Comparison of ENCODE assay signal across 9 cellular contexts in the genomic region with DNA sequence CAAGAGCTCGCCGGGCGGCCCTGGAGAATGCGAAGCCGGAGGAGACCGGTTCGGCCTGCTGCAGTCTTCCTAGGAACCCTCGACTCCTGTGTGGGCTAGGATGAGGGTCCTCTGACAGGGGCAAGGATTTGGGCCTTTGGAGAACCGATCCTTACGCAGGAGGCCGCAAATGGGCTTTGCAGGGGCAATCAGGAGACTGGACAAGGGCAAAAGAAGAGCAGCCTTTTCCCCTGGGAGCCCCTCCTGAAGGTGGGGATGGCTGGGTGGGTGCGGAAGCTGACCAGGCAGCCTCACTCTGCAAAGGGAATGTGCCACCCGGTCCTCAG.
DNase-seq lines count a peak whose midpoint lies in the region; ATAC-seq, FAIRE-seq and TF ChIP-seq lines count a peak whose summit lies in the region.
"Had no signal": no experiment of that assay in that cellular context is flagged by ENCODE, and none has a peak within 500 bp of the region (broad histone marks: within the 10 kb centered on the region; RNA-seq: fewer than 3 reads in every experiment).

No MANE protein-coding gene starts in this region.

- H3K9ac ChIP-seq in HepG2 (ENCODE audit: insufficient read depth, low read depth, low read length) = no peak overlapping the region

- no peak for TF ChIP-seq POLR2A in right lobe of liver (IDR thresholded peaks at IDR 0.05)
- no peak for TF ChIP-seq POLR2A in HepG2 (IDR thresholded peaks at IDR 0.05; ENCODE audit: insufficient read depth in 1 of 2, low read depth in 2 of 2, low read length in 2 of 2)

- H3K27ac ChIP-seq in right lobe of liver (no peak overlapping the region), HepG2 (ENCODE audit: extremely low read length, insufficient read depth, low read length) (no peak overlapping the region)

- H3K27me3 ChIP-seq in right lobe of liver = peaks cover 0 to 19% of the 10 kb centered on the region in 2 donors
- peaks cover 9 to 60% of the 10 kb centered on the region in 2 experiments; a peak in 4 of 5 replicates for H3K27me3 ChIP-seq in HepG2 (ENCODE audit: control insufficient read depth in 1 of 2, insufficient read depth in 2 of 2, low read length in 2 of 2)

- DNase-seq in right lobe of liver (no peak), HepG2 (ENCODE audit: low spot score) (no peak), epithelial cell of esophagus (ENCODE audit: low read depth) (no peak), neural crest cell (ENCODE audit: low read depth, low spot score) (no peak), NCI-H187 treated with DMSO at 0.1 percent for 48 hours (lab: John Stamatoyannopoulos, UW) (no peak), SK-N-DZ (ENCODE audit: low spot score) (no peak)
- DNase-seq in stimulated activated naive B cell treated with anti-CD40 and anti-IgM and Interleukin-4, amounts not matched to agents 10 μg/mL and 1 μg/mL and 100 μg/mL, for 72 hours = no peak

- CTCF ChIA-PET in HepG2 (lab: Yijun Ruan, JAX; ENCODE audit: low intra/inter-chr PET ratio, low total read pairs) = no interaction called here

- POLR2A ChIA-PET in HepG2 (lab: Yijun Ruan, JAX) = no interaction called here

- peaks cover 54% of the 10 kb centered on the region for H3K4me1 Mint-ChIP-seq in neural crest cell
- peaks cover 8 to 28% of the 10 kb centered on the region in 2 donors for H3K4me1 Mint-ChIP-seq in stimulated activated naive B cell treated with anti-CD40 and anti-IgM and Interleukin-4, amounts not matched to agents 10 μg/mL and 1 μg/mL and 100 μg/mL, for 72 hours

- H3K9me3 ChIP-seq in right lobe of liver = no peaks in the 10 kb centered on the region
- no peaks in the 10 kb centered on the region for H3K9me3 ChIP-seq in HepG2 (ENCODE audit: low read length)

- peak overlapping the region; percentile 25 to 51 (median 27) for H3K4me3 ChIP-seq in right lobe of liver
- no peak overlapping the region for H3K4me3 ChIP-seq in HepG2 (replicated peaks in 1 of 3; ENCODE audit: insufficient read depth in 1 of 3, low read depth in 2 of 3, low read length in 3 of 3)
- peak overlapping the region; percentile 57 for H3K4me3 ChIP-seq in epithelial cell of esophagus (ENCODE audit: low read length)

- H3K4me2 ChIP-seq in HepG2 (ENCODE audit: low read depth, low read length) = no peak overlapping the region

- FAIRE-seq in HepG2 (lab: Jason Lieb, UNC) = no peak

- H3K36me3 Mint-ChIP-seq in neural crest cell (ENCODE audit: low read depth) = no peaks in the 10 kb centered on the region
- no peaks in the 10 kb centered on the region for H3K36me3 Mint-ChIP-seq in stimulated activated naive B cell treated with anti-CD40 and anti-IgM and Interleukin-4, amounts not matched to agents 10 μg/mL and 1 μg/mL and 100 μg/mL, for 72 hours
- H3K36me3 Mint-ChIP-seq: CD4-positive, CD25-positive, alpha-beta regulatory T cell had no signal

- TF ChIP-seq EP300 in HepG2 (IDR thresholded peaks at IDR 0.05; ENCODE audit: low read depth in 2 of 2, low read length in 2 of 2) (no peak), HepG2 (CRISPR knock-in tag; IDR thresholded peaks at IDR 0.05; ENCODE audit: borderline replicate concordance) (no peak)

- TF ChIP-seq CTCF in right lobe of liver (IDR thresholded peaks at IDR 0.05) (no peak), HepG2 (CRISPR knock-in tag; IDR thresholded peaks at IDR 0.05) (no peak), epithelial cell of esophagus (IDR thresholded peaks at IDR 0.05; ENCODE audit: insufficient read depth, low read depth, low read length, missing control alignments) (no peak), neural crest cell (conservative IDR thresholded peaks at IDR 0.05) (no peak)

- H4K20me1 ChIP-seq in HepG2 (ENCODE audit: insufficient read depth, low read length) = 0 out of 2 replicates have a peak, but pooled peaks cover 2% of the 10 kb centered on the region

- no peak overlapping the region for H3K27ac Mint-ChIP-seq in neural crest cell (ENCODE audit: unreplicated experiment)
- no peak overlapping the region for H3K27ac Mint-ChIP-seq in stimulated activated naive B cell treated with anti-CD40 and anti-IgM and Interleukin-4, amounts not matched to agents 10 μg/mL and 1 μg/mL and 100 μg/mL, for 72 hours
- H3K27ac Mint-ChIP-seq: CD4-positive, CD25-positive, alpha-beta regulatory T cell had no signal

- no peaks in the 10 kb centered on the region for H3K9me3 Mint-ChIP-seq in neural crest cell
- no peaks in the 10 kb centered on the region for H3K9me3 Mint-ChIP-seq in stimulated activated naive B cell treated with anti-CD40 and anti-IgM and Interleukin-4, amounts not matched to agents 10 μg/mL and 1 μg/mL and 100 μg/mL, for 72 hours

- no peak overlapping the region for H2AFZ ChIP-seq in HepG2 (ENCODE audit: low read length)

- no peaks in the 10 kb centered on the region for H3K79me2 ChIP-seq in HepG2 (ENCODE audit: insufficient read depth, low read length)

- WGBS in right lobe of liver (ENCODE audit: insufficient coverage, low coverage, low lambda C conversion rate, missing lambda C conversion rate) = 48% methylated on average over 9 of the region's 13 CpGs
- WGBS in HepG2 (ENCODE audit: low lambda C conversion rate) = 13% methylated on average over 6 of the region's 13 CpGs

- peak overlapping the region; percentile 94 for H3K4me3 Mint-ChIP-seq in neural crest cell
- H3K4me3 Mint-ChIP-seq in stimulated activated naive B cell treated with anti-CD40 and anti-IgM and Interleukin-4, amounts not matched to agents 10 μg/mL and 1 μg/mL and 100 μg/mL, for 72 hours = peak overlapping the region in 1 of 2 donors; percentile 69

- H3K4me1 ChIP-seq in right lobe of liver = peaks cover 0 to 13% (median 0%) of the 10 kb centered on the region in 4 donors
- no peaks in the 10 kb centered on the region for H3K4me1 ChIP-seq in HepG2 (ENCODE audit: insufficient read depth, low read length)

- H3K36me3 ChIP-seq in right lobe of liver (no peaks in the 10 kb centered on the region), HepG2 (replicated peaks in 1 of 2; ENCODE audit: control insufficient read depth in 1 of 2, insufficient read depth in 2 of 2, low read length in 2 of 2) (no peaks in the 10 kb centered on the region)

- H3K27me3 Mint-ChIP-seq in neural crest cell (ENCODE audit: low read depth) = peaks cover 54% of the 10 kb centered on the region
- H3K27me3 Mint-ChIP-seq in stimulated activated naive B cell treated with anti-CD40 and anti-IgM and Interleukin-4, amounts not matched to agents 10 μg/mL and 1 μg/mL and 100 μg/mL, for 72 hours = peaks cover 31 to 48% of the 10 kb centered on the region in 2 donors

- ATAC-seq in right lobe of liver (no peak), HepG2 (no peak), GM21576 (IDR thresholded peaks at IDR 0.05; ENCODE audit: unreplicated experiment) (no peak)
- ATAC-seq in stimulated activated naive B cell treated with anti-CD40 and anti-IgM and Interleukin-4, amounts not matched to agents 10 μg/mL and 1 μg/mL and 100 μg/mL, for 72 hours (replicated peaks) = no peak

- in situ Hi-C loops in HepG2 (cut with HindIII; ENCODE audit: extremely low pct_ligation_motif_present, low pct_unique_long_range_greater_than_20kb) = no loop called here

- BruUV-seq in HepG2 (replicated peaks; lab: Mats Ljungman, UMichigan) = no TSS peak

- TF ChIP-seq RAD21 in HepG2 (CRISPR knock-in tag; IDR thresholded peaks at IDR 0.05) = no peak

- intact Hi-C loops in right lobe of liver (cut with DNase I) = no loop called here
- intact Hi-C loops in HepG2 (cut with micrococcal nuclease; ENCODE audit: unreplicated experiment) = no loop called here

TF ChIP-seq in HepG2, 621 proteins besides CTCF, POLR2A, EP300 and RAD21:
- TF ChIP-seq, protein P1, sequence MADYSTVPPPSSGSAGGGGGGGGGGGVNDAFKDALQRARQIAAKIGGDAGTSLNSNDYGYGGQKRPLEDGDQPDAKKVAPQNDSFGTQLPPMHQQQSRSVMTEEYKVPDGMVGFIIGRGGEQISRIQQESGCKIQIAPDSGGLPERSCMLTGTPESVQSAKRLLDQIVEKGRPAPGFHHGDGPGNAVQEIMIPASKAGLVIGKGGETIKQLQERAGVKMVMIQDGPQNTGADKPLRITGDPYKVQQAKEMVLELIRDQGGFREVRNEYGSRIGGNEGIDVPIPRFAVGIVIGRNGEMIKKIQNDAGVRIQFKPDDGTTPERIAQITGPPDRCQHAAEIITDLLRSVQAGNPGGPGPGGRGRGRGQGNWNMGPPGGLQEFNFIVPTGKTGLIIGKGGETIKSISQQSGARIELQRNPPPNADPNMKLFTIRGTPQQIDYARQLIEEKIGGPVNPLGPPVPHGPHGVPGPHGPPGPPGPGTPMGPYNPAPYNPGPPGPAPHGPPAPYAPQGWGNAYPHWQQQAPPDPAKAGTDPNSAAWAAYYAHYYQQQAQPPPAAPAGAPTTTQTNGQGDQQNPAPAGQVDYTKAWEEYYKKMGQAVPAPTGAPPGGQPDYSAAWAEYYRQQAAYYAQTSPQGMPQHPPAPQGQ (CRISPR knock-in tag; IDR thresholded peaks at IDR 0.05; ENCODE audit: borderline replicate concordance) = no peak
- TF ChIP-seq ZNF468 (CRISPR knock-in tag; IDR thresholded peaks at IDR 0.05) = no peak
- TF ChIP-seq NKX3-1 (CRISPR knock-in tag; IDR thresholded peaks at IDR 0.05) = no peak
- no peak for TF ChIP-seq POGZ (CRISPR knock-in tag; IDR thresholded peaks at IDR 0.05)
- TF ChIP-seq TOE1 (CRISPR knock-in tag; IDR thresholded peaks at IDR 0.05) = no peak
- no peak for TF ChIP-seq TCF7 (IDR thresholded peaks at IDR 0.05; ENCODE audit: low read depth)
- no peak for TF ChIP-seq ZNF564 (CRISPR knock-in tag; IDR thresholded peaks at IDR 0.05)

Comparison
In these comparisons a context has a peak if more than half of its experiments do, and no peak if none do; other contexts are left out.
1. H3K4me3 ChIP-seq: peak in right lobe of liver (3 of 3) and epithelial cell of esophagus (single experiment); none in HepG2 (0 of 3).